ENCODE assay signal across 1 cellular context in the genomic region with DNA sequence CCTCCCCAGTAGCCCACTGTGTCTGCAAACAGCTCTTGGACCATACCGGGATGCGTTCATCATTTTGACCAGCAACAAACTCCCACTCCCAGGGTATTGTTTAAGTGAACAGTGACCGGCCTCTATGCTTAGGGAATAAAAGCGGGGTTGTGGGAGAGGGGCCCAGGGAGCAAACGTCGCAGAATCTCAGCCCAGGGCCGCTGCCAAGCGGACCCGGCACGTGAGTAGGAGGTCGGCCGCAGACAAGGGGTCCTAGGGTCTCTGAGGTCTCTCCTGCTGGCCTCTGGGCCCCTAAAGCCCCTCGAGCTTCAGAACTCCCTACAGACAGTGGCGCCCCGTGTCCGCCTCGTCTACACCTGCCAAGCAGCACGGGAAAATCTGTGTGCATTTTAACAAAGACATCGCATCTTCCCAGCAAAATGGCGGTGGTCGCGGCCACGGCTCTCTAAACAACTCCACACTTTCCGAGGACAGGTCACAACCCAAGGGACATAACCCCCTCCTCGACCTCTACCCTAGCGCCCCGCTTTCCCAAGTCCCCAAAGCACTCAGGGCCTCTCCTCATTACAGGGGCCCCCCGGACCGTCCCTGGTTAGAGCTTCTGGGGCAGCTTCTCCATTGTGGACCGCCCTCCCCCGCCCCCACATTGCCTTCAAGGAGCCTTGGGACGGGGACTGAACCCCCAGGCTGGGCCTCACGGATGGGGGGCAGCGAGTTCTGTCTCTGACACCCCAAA.
TF ChIP-seq lines count a peak whose summit lies in the region.

No MANE protein-coding gene starts in this region.

TF ChIP-seq in HepG2, 621 proteins besides CTCF, POLR2A, EP300 and RAD21 (continued from another document and continues in another):
- TF ChIP-seq, protein P1, sequence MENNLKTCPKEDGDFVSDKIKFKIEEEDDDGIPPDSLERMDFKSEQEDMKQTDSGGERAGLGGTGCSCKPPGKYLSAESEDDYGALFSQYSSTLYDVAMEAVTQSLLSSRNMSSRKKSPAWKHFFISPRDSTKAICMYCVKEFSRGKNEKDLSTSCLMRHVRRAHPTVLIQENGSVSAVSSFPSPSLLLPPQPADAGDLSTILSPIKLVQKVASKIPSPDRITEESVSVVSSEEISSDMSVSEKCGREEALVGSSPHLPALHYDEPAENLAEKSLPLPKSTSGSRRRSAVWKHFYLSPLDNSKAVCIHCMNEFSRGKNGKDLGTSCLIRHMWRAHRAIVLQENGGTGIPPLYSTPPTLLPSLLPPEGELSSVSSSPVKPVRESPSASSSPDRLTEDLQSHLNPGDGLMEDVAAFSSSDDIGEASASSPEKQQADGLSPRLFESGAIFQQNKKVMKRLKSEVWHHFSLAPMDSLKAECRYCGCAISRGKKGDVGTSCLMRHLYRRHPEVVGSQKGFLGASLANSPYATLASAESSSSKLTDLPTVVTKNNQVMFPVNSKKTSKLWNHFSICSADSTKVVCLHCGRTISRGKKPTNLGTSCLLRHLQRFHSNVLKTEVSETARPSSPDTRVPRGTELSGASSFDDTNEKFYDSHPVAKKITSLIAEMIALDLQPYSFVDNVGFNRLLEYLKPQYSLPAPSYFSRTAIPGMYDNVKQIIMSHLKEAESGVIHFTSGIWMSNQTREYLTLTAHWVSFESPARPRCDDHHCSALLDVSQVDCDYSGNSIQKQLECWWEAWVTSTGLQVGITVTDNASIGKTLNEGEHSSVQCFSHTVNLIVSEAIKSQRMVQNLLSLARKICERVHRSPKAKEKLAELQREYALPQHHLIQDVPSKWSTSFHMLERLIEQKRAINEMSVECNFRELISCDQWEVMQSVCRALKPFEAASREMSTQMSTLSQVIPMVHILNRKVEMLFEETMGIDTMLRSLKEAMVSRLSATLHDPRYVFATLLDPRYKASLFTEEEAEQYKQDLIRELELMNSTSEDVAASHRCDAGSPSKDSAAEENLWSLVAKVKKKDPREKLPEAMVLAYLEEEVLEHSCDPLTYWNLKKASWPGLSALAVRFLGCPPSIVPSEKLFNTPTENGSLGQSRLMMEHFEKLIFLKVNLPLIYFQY (CRISPR knock-in tag; IDR thresholded peaks at IDR 0.05; ENCODE audit: borderline replicate concordance): no peak
- TF ChIP-seq ZNF782 (CRISPR knock-in tag; IDR thresholded peaks at IDR 0.05; ENCODE audit: borderline replicate concordance): no peak; the same call in 1 of the 2 replicates
- TF ChIP-seq HNRNPUL1 (IDR thresholded peaks at IDR 0.05; ENCODE audit: low read depth, low read length): no peak
- no peak for TF ChIP-seq ZNF256 (CRISPR knock-in tag; conservative IDR thresholded peaks at IDR 0.05)
- TF ChIP-seq ZEB1 (IDR thresholded peaks at IDR 0.05; ENCODE audit: insufficient replicate concordance, low read depth): no peak
- TF ChIP-seq, protein P2, sequence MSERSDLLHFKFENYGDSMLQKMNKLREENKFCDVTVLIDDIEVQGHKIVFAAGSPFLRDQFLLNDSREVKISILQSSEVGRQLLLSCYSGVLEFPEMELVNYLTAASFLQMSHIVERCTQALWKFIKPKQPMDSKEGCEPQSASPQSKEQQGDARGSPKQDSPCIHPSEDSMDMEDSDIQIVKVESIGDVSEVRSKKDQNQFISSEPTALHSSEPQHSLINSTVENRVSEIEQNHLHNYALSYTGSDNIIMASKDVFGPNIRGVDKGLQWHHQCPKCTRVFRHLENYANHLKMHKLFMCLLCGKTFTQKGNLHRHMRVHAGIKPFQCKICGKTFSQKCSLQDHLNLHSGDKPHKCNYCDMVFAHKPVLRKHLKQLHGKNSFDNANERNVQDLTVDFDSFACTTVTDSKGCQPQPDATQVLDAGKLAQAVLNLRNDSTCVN (CRISPR knock-in tag; IDR thresholded peaks at IDR 0.05; ENCODE audit: borderline replicate concordance): no peak
- no peak for TF ChIP-seq TBL1XR1 (IDR thresholded peaks at IDR 0.05; ENCODE audit: borderline replicate concordance, low read length, partially characterized antibody)
- no peak for TF ChIP-seq ZFYVE20 (CRISPR knock-in tag; IDR thresholded peaks at IDR 0.05; ENCODE audit: borderline replicate concordance, low read depth)
- TF ChIP-seq, protein P3, sequence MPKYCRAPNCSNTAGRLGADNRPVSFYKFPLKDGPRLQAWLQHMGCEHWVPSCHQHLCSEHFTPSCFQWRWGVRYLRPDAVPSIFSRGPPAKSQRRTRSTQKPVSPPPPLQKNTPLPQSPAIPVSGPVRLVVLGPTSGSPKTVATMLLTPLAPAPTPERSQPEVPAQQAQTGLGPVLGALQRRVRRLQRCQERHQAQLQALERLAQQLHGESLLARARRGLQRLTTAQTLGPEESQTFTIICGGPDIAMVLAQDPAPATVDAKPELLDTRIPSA (CRISPR knock-in tag; IDR thresholded peaks at IDR 0.05; ENCODE audit: borderline replicate concordance): no peak
- TF ChIP-seq MAFG (CRISPR knock-in tag; IDR thresholded peaks at IDR 0.05): no peak
- TF ChIP-seq ZNF713 (CRISPR knock-in tag; IDR thresholded peaks at IDR 0.05): no peak
- 0 out of 2 replicates have a peak, but pooled peaks have one; percentile 19 for TF ChIP-seq ZFP90 (CRISPR knock-in tag; IDR thresholded peaks at IDR 0.05; ENCODE audit: borderline replicate concordance)
- TF ChIP-seq, protein P4, sequence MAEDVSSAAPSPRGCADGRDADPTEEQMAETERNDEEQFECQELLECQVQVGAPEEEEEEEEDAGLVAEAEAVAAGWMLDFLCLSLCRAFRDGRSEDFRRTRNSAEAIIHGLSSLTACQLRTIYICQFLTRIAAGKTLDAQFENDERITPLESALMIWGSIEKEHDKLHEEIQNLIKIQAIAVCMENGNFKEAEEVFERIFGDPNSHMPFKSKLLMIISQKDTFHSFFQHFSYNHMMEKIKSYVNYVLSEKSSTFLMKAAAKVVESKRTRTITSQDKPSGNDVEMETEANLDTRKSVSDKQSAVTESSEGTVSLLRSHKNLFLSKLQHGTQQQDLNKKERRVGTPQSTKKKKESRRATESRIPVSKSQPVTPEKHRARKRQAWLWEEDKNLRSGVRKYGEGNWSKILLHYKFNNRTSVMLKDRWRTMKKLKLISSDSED (CRISPR knock-in tag; IDR thresholded peaks at IDR 0.05): no peak
- no peak for TF ChIP-seq ZNF496 (CRISPR knock-in tag; IDR thresholded peaks at IDR 0.05; ENCODE audit: insufficient replicate concordance)
- TF ChIP-seq, protein P5, sequence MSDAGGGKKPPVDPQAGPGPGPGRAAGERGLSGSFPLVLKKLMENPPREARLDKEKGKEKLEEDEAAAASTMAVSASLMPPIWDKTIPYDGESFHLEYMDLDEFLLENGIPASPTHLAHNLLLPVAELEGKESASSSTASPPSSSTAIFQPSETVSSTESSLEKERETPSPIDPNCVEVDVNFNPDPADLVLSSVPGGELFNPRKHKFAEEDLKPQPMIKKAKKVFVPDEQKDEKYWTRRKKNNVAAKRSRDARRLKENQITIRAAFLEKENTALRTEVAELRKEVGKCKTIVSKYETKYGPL (CRISPR knock-in tag; IDR thresholded peaks at IDR 0.05): peak; percentile 49; the same call in 1 of the 2 replicates
- TF ChIP-seq, protein P6, sequence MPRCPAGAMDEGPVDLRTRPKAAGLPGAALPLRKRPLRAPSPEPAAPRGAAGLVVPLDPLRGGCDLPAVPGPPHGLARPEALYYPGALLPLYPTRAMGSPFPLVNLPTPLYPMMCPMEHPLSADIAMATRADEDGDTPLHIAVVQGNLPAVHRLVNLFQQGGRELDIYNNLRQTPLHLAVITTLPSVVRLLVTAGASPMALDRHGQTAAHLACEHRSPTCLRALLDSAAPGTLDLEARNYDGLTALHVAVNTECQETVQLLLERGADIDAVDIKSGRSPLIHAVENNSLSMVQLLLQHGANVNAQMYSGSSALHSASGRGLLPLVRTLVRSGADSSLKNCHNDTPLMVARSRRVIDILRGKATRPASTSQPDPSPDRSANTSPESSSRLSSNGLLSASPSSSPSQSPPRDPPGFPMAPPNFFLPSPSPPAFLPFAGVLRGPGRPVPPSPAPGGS (CRISPR knock-in tag; IDR thresholded peaks at IDR 0.05): no peak
- TF ChIP-seq MZF1 (CRISPR knock-in tag; IDR thresholded peaks at IDR 0.05; ENCODE audit: borderline replicate concordance): no peak
- TF ChIP-seq KDM5B (CRISPR knock-in tag; IDR thresholded peaks at IDR 0.05; ENCODE audit: borderline replicate concordance): no peak
- TF ChIP-seq STAT5B (CRISPR knock-in tag; IDR thresholded peaks at IDR 0.05): no peak
- no peak for TF ChIP-seq ZNF143 (CRISPR knock-in tag; IDR thresholded peaks at IDR 0.05)
- TF ChIP-seq, protein P7, sequence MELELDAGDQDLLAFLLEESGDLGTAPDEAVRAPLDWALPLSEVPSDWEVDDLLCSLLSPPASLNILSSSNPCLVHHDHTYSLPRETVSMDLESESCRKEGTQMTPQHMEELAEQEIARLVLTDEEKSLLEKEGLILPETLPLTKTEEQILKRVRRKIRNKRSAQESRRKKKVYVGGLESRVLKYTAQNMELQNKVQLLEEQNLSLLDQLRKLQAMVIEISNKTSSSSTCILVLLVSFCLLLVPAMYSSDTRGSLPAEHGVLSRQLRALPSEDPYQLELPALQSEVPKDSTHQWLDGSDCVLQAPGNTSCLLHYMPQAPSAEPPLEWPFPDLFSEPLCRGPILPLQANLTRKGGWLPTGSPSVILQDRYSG (CRISPR knock-in tag; IDR thresholded peaks at IDR 0.05): 0 out of 2 replicates have a peak, but pooled peaks have one; percentile 70
- TF ChIP-seq, protein P8, sequence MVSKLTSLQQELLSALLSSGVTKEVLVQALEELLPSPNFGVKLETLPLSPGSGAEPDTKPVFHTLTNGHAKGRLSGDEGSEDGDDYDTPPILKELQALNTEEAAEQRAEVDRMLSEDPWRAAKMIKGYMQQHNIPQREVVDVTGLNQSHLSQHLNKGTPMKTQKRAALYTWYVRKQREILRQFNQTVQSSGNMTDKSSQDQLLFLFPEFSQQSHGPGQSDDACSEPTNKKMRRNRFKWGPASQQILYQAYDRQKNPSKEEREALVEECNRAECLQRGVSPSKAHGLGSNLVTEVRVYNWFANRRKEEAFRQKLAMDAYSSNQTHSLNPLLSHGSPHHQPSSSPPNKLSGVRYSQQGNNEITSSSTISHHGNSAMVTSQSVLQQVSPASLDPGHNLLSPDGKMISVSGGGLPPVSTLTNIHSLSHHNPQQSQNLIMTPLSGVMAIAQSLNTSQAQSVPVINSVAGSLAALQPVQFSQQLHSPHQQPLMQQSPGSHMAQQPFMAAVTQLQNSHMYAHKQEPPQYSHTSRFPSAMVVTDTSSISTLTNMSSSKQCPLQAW (CRISPR knock-in tag; IDR thresholded peaks at IDR 0.05): no peak; the same call in 1 of the 2 replicates
- no peak for TF ChIP-seq NR3C1 (CRISPR knock-in tag; IDR thresholded peaks at IDR 0.05)
- peak; percentile 71 for TF ChIP-seq ZNF605 (CRISPR knock-in tag; IDR thresholded peaks at IDR 0.05)
- no peak for TF ChIP-seq SMARCE1 (IDR thresholded peaks at IDR 0.05; ENCODE audit: borderline replicate concordance)
- no peak for TF ChIP-seq ZNF776 (CRISPR knock-in tag; IDR thresholded peaks at IDR 0.05)
- no peak for TF ChIP-seq ZNF205 (CRISPR knock-in tag; IDR thresholded peaks at IDR 0.05)
- no peak for TF ChIP-seq SPEN (CRISPR knock-in tag; IDR thresholded peaks at IDR 0.05; ENCODE audit: low read depth)
- no peak for TF ChIP-seq SIX1 (CRISPR knock-in tag; IDR thresholded peaks at IDR 0.05; ENCODE audit: borderline replicate concordance)
- TF ChIP-seq ZNF564 (CRISPR knock-in tag; IDR thresholded peaks at IDR 0.05): 0 out of 2 replicates have a peak, but pooled peaks have one; percentile 23
- TF ChIP-seq ZNF160 (CRISPR knock-in tag; IDR thresholded peaks at IDR 0.05): peak; percentile 10; the same call in 1 of the 2 replicates
- TF ChIP-seq, protein P9, sequence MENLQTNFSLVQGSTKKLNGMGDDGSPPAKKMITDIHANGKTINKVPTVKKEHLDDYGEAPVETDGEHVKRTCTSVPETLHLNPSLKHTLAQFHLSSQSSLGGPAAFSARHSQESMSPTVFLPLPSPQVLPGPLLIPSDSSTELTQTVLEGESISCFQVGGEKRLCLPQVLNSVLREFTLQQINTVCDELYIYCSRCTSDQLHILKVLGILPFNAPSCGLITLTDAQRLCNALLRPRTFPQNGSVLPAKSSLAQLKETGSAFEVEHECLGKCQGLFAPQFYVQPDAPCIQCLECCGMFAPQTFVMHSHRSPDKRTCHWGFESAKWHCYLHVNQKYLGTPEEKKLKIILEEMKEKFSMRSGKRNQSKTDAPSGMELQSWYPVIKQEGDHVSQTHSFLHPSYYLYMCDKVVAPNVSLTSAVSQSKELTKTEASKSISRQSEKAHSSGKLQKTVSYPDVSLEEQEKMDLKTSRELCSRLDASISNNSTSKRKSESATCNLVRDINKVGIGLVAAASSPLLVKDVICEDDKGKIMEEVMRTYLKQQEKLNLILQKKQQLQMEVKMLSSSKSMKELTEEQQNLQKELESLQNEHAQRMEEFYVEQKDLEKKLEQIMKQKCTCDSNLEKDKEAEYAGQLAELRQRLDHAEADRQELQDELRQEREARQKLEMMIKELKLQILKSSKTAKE (CRISPR knock-in tag; IDR thresholded peaks at IDR 0.05; ENCODE audit: borderline replicate concordance): no peak
- TF ChIP-seq, protein P10, sequence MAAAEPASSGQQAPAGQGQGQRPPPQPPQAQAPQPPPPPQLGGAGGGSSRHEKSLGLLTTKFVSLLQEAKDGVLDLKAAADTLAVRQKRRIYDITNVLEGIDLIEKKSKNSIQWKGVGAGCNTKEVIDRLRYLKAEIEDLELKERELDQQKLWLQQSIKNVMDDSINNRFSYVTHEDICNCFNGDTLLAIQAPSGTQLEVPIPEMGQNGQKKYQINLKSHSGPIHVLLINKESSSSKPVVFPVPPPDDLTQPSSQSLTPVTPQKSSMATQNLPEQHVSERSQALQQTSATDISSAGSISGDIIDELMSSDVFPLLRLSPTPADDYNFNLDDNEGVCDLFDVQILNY (CRISPR knock-in tag; conservative IDR thresholded peaks at IDR 0.05): no peak
- TF ChIP-seq SMAD9 (CRISPR knock-in tag; IDR thresholded peaks at IDR 0.05): 0 out of 2 replicates have a peak, but pooled peaks have one; percentile 54
- TF ChIP-seq, protein P11, sequence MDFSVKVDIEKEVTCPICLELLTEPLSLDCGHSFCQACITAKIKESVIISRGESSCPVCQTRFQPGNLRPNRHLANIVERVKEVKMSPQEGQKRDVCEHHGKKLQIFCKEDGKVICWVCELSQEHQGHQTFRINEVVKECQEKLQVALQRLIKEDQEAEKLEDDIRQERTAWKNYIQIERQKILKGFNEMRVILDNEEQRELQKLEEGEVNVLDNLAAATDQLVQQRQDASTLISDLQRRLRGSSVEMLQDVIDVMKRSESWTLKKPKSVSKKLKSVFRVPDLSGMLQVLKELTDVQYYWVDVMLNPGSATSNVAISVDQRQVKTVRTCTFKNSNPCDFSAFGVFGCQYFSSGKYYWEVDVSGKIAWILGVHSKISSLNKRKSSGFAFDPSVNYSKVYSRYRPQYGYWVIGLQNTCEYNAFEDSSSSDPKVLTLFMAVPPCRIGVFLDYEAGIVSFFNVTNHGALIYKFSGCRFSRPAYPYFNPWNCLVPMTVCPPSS (IDR thresholded peaks at IDR 0.05): no peak
- TF ChIP-seq TGIF2 (CRISPR knock-in tag; IDR thresholded peaks at IDR 0.05): no peak
- TF ChIP-seq ZNF883 (CRISPR knock-in tag; IDR thresholded peaks at IDR 0.05; ENCODE audit: not compliant biosample characterization): no peak
- TF ChIP-seq, protein P12, sequence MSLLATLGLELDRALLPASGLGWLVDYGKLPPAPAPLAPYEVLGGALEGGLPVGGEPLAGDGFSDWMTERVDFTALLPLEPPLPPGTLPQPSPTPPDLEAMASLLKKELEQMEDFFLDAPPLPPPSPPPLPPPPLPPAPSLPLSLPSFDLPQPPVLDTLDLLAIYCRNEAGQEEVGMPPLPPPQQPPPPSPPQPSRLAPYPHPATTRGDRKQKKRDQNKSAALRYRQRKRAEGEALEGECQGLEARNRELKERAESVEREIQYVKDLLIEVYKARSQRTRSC (CRISPR knock-in tag; IDR thresholded peaks at IDR 0.05; ENCODE audit: low read depth): no peak
- TF ChIP-seq ZNF34 (CRISPR knock-in tag; IDR thresholded peaks at IDR 0.05; ENCODE audit: borderline replicate concordance): no peak; the same call in 1 of the 2 replicates
- TF ChIP-seq ZNF577 (CRISPR knock-in tag; IDR thresholded peaks at IDR 0.05; ENCODE audit: borderline replicate concordance, low read depth): no peak
- TF ChIP-seq ARID2 (CRISPR knock-in tag; IDR thresholded peaks at IDR 0.05; ENCODE audit: borderline replicate concordance): no peak
